Comparison of ENCODE assay signal across 17 cellular contexts in the genomic region with DNA sequence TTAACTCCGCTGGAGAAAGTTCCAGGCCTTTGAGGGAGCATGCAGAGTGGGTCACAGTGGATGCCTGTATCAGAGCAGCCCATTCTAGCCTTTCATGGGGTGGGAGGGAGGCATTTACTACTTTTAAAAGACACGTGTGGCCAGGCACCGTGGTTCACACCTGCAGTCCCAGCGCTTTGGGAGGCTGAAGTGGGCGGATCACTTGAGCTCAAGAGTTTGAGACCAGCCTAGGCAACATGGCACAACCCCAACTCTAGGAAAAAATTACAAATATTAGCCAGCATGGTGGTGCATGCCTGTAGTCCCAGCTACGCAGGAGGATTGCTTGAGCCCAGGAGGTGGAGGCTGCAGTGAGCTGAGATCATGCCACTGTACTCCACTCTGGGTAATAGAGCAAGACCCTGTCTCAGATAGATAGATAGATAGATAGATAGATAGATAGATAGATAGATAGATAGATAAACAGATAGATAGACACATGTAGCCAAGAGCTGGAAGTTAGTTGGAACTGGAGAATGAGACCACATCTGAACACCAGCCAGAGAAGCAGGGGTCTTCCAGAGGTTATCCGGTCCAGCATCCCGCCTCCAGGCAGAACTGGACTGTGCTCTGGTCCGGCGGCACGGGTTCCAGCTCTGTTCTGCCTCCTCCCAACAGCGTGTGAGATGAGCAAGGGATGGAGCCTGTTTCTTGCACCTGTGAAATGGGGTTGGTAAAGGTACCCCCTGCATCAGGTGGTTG. TPM values are rescaled to one million over a fixed set of nuclear protein-coding genes. Genes with fewer than 3 reads are reported as not detected.
DNase-seq lines count a peak whose midpoint lies in the region; ATAC-seq and TF ChIP-seq lines count a peak whose summit lies in the region.
"Had no signal": no experiment of that assay in that cellular context is flagged by ENCODE, and none has a peak within 500 bp of the region (broad histone marks: within the 10 kb centered on the region; RNA-seq: fewer than 3 reads in every experiment).

No MANE protein-coding gene starts in this region.

- H3K36me3 Mint-ChIP-seq in activated T-cell treated with anti-CD3 and anti-CD28 coated beads, Interleukin-2, amount 50 U/mL, for 4 hours (ENCODE audit: insufficient read depth) = peaks cover 2% of the 10 kb centered on the region
- H3K36me3 Mint-ChIP-seq: neural progenitor cell had no signal

- no peaks in the 10 kb centered on the region for H3K27me3 ChIP-seq in effector memory CD4-positive, alpha-beta T cell (replicated peaks; ENCODE audit: control insufficient read depth, insufficient read depth, low read length, poor library complexity, severe bottlenecking)
- H3K27me3 ChIP-seq in sigmoid colon (no peaks in the 10 kb centered on the region), SJCRH30 (no peaks in the 10 kb centered on the region)
- H3K27me3 ChIP-seq: breast epithelium, neural progenitor cell had no signal

- H3K4me1 Mint-ChIP-seq in activated T-cell treated with anti-CD3 and anti-CD28 coated beads, Interleukin-2, amount 50 U/mL, for 4 hours (ENCODE audit: low read depth) = peaks cover 90% of the 10 kb centered on the region

- ATAC-seq in activated T-cell treated with anti-CD3 and anti-CD28 coated beads, Interleukin-2, amount 50 U/mL, for 4 hours = no peak

- H3K4me1 ChIP-seq in effector memory CD4-positive, alpha-beta T cell (ENCODE audit: control insufficient read depth, insufficient read depth, low read length, poor library complexity, severe bottlenecking) = peaks cover 79% of the 10 kb centered on the region
- peaks cover 0 to 11% (median 10%) of the 10 kb centered on the region in 4 donors for H3K4me1 ChIP-seq in sigmoid colon
- peaks cover 31% of the 10 kb centered on the region for H3K4me1 ChIP-seq in SJCRH30
- H3K4me1 ChIP-seq: breast epithelium had no signal

- H3K4me3 Mint-ChIP-seq in activated T-cell treated with anti-CD3 and anti-CD28 coated beads, Interleukin-2, amount 50 U/mL, for 4 hours = no peak overlapping the region
- H3K4me3 Mint-ChIP-seq: neural progenitor cell had no signal

- H3K27ac ChIP-seq in effector memory CD4-positive, alpha-beta T cell (ENCODE audit: insufficient read depth, low read length, poor library complexity, severe bottlenecking) = peak overlapping the region; percentile 95
- no peak overlapping the region for H3K27ac ChIP-seq in sigmoid colon
- H3K27ac ChIP-seq in SJCRH30 = no peak overlapping the region
- H3K27ac ChIP-seq: breast epithelium, neural progenitor cell had no signal

- TF ChIP-seq POLR2A in sigmoid colon (IDR thresholded peaks at IDR 0.05) = no peak

- peak overlapping the region; percentile 2 for H3K4me3 ChIP-seq in effector memory CD4-positive, alpha-beta T cell (ENCODE audit: insufficient read depth, low read depth, low read length, poor library complexity, severe bottlenecking)
- H3K4me3 ChIP-seq in sigmoid colon (no peak overlapping the region), SJCRH30 (no peak overlapping the region)
- H3K4me3 ChIP-seq: breast epithelium, neural progenitor cell had no signal

- no peaks in the 10 kb centered on the region for H3K27me3 Mint-ChIP-seq in activated T-cell treated with anti-CD3 and anti-CD28 coated beads, Interleukin-2, amount 50 U/mL, for 4 hours (ENCODE audit: low read depth)

- no peak for TF ChIP-seq CTCF in sigmoid colon (IDR thresholded peaks at IDR 0.05)

- DNase-seq in activated T-cell treated with anti-CD3 and anti-CD28 coated beads, Interleukin-2, amount 50 U/mL, for 1 hour = peak; percentile 17
- DNase-seq in activated T-cell treated with anti-CD3 and anti-CD28 coated beads, Interleukin-2, amount 50 U/mL, for 4 hours = no peak
- DNase-seq in RPMI8226 (peak; percentile 1), sigmoid colon (peak; percentile 29), NCI-H524 treated with DMSO at 0.1 percent for 48 hours (lab: John Stamatoyannopoulos, UW) (no peak), NCI-H1930 (lab: John Stamatoyannopoulos, UW) (no peak), SJCRH30 (no peak)
- DNase-seq in effector memory CD4-positive, alpha-beta T cell = no peak
- DNase-seq: activated CD4-positive, alpha-beta T cell treated with anti-CD3 and anti-CD28 coated beads, Interleukin-2, amount 50 U/mL, for 4 hours; Calu3; GDM1; GOT3; NCI-H1436 treated with DMSO at 0.1 percent for 48 hours; SHP77 treated with DMSO at 0.1 percent for 48 hours; T1000 had no signal

- H3K9me3 Mint-ChIP-seq in activated T-cell treated with anti-CD3 and anti-CD28 coated beads, Interleukin-2, amount 50 U/mL, for 4 hours = no peaks in the 10 kb centered on the region

- 83 to 90% methylated on average over 12 of the region's 12 CpGs for WGBS in sigmoid colon, 2 donors

- H3K9me3 ChIP-seq in effector memory CD4-positive, alpha-beta T cell (ENCODE audit: control insufficient read depth, low read length) = no peaks in the 10 kb centered on the region
- H3K9me3 ChIP-seq in sigmoid colon (no peaks in the 10 kb centered on the region), SJCRH30 (replicated peaks) (no peaks in the 10 kb centered on the region)
- H3K9me3 ChIP-seq: breast epithelium had no signal

- intact Hi-C loops in sigmoid colon (cut with DNase I) = no loop called here

- H3K36me3 ChIP-seq in effector memory CD4-positive, alpha-beta T cell (ENCODE audit: control insufficient read depth, insufficient read depth, low read length) = peaks cover 7% of the 10 kb centered on the region
- no peaks in the 10 kb centered on the region for H3K36me3 ChIP-seq in sigmoid colon
- H3K36me3 ChIP-seq in SJCRH30 = no peaks in the 10 kb centered on the region
- H3K36me3 ChIP-seq: breast epithelium, neural progenitor cell had no signal

- no peak for TF ChIP-seq EP300 in sigmoid colon (IDR thresholded peaks at IDR 0.05)

RNA-seq across cellular contexts. Expression of gene ADCY7, which starts 3.6 kb away (rescaled TPM):
- 10 to 100 TPM; 61.7 to 77.6 (median 70.7) TPM for total RNA-seq in activated T-cell treated with anti-CD3 and anti-CD28 coated beads, Interleukin-2, amount 50 U/mL, for 4 hours
- 10 to 100 TPM in 3 of 4 donors, 1 to 10 TPM in 1; 8.9 to 16.8 (median 11.3) TPM for total RNA-seq in sigmoid colon
- 10 to 100 TPM in 1 of 3 donors, 1 to 10 TPM in 2; 1.2 to 24.0 (median 1.8) TPM for polyA plus RNA-seq in sigmoid colon
- total RNA-seq in SJCRH30 (2014; rRNA removed; shearing (Covaris generic)) = 26.2 and 27.1 TPM in 2 replicates

Comparison
In these comparisons a context has a peak if more than half of its experiments do, and no peak if none do; other contexts are left out.
1. DNase-seq: peak in activated T-cell treated with anti-CD3 and anti-CD28 coated beads, Interleukin-2, amount 50 U/mL, for 1 hour (single experiment), RPMI8226 (single experiment) and sigmoid colon (single experiment); none in activated T-cell treated with anti-CD3 and anti-CD28 coated beads, Interleukin-2, amount 50 U/mL, for 4 hours (single experiment), effector memory CD4-positive, alpha-beta T cell (0 of 3), NCI-H524 treated with DMSO at 0.1 percent for 48 hours (single experiment), NCI-H1930 (0 of 2) and SJCRH30 (0 of 2).